In genomic region chr1:169148472-169149252, GRCh38 we compare ENCODE assay signal across 17 cellular contexts. TPM values are rescaled to one million over a fixed set of nuclear protein-coding genes. Genes with fewer than 3 reads are reported as not detected.
A peak's percentile ranks its signal among the peaks of the same experiment; 100 is the strongest.
DNase-seq lines count a peak whose midpoint lies in the region; ATAC-seq and TF ChIP-seq lines count a peak whose summit lies in the region.
"Had no signal": no experiment of that assay in that cellular context is flagged by ENCODE, and none has a peak within 500 bp of the region (broad histone marks: within the 10 kb centered on the region; RNA-seq: fewer than 3 reads in every experiment).

No MANE protein-coding gene starts in this region.

- in situ Hi-C loops in Caki2 (cut with HindIII; ENCODE audit: low pct_unique_long_range_greater_than_20kb, low sequenced_read_pairs): loop anchor here (25.0 kb wide), 1 partner anchor 536 kb away; no protein-coding TSS in a partner anchor

- H3K4me1 ChIP-seq in left lung (no peaks in the 10 kb centered on the region), right cardiac atrium (ENCODE audit: control insufficient read depth, insufficient read depth, low read length) (peaks cover 1% of the 10 kb centered on the region)
- H3K4me1 ChIP-seq: ascending aorta, thyroid gland had no signal

- no peaks in the 10 kb centered on the region for H3K36me3 ChIP-seq in left lung
- H3K36me3 ChIP-seq: ascending aorta, sigmoid colon, thyroid gland had no signal

- H3K27ac ChIP-seq in left lung (no peak overlapping the region), right cardiac atrium (ENCODE audit: low read length) (no peak overlapping the region)
- H3K27ac ChIP-seq: ascending aorta, sigmoid colon, thyroid gland had no signal

- H3K4me3 ChIP-seq in left lung: no peak overlapping the region
- no peak overlapping the region for H3K4me3 ChIP-seq in right cardiac atrium (ENCODE audit: low read length)
- H3K4me3 ChIP-seq: ascending aorta, sigmoid colon, thyroid gland had no signal

- no peaks in the 10 kb centered on the region for H3K27me3 ChIP-seq in left lung
- no peaks in the 10 kb centered on the region for H3K27me3 ChIP-seq in right cardiac atrium (ENCODE audit: control insufficient read depth, insufficient read depth)
- H3K27me3 ChIP-seq: ascending aorta, sigmoid colon, thyroid gland had no signal

- H3K9me3 ChIP-seq in left lung: no peaks in the 10 kb centered on the region
- no peaks in the 10 kb centered on the region for H3K9me3 ChIP-seq in right cardiac atrium (ENCODE audit: control insufficient read depth, low read length)
- H3K9me3 ChIP-seq: ascending aorta, sigmoid colon, thyroid gland had no signal

- WGBS in right cardiac atrium: 88% methylated on average over 5 of the region's 5 CpGs

- peak; percentile 62 for ATAC-seq in GM21825 (IDR thresholded peaks at IDR 0.05; ENCODE audit: unreplicated experiment)
- peak; percentile 82 for ATAC-seq in left lung
- ATAC-seq in GM21723 (IDR thresholded peaks at IDR 0.05; ENCODE audit: unreplicated experiment): no peak
- no peak for ATAC-seq in right cardiac atrium
- ATAC-seq: activated T-cell treated with anti-CD3 and anti-CD28 coated beads, Interleukin-2, amount 50 U/mL, for 72 hours had no signal

- TF ChIP-seq CTCF in left lung (IDR thresholded peaks at IDR 0.05): no peak

- intact Hi-C loops in left lung (cut with DNase I) (no loop called here), right cardiac atrium (cut with DNase I) (no loop called here)

- DNase-seq in Caki2 (ENCODE audit: low read depth): peak; percentile 88
- DNase-seq in HuH-7.5 (ENCODE audit: low spot score): peak; percentile 12
- no peak for DNase-seq in left lung
- DNase-seq in inferior parietal cortex (ENCODE audit: extremely low spot score): no peak
- no peak for DNase-seq in NCI-H2029 (lab: John Stamatoyannopoulos, UW)
- no peak for DNase-seq in right cardiac atrium
- DNase-seq: activated T-cell treated with anti-CD3 and anti-CD28 coated beads, Interleukin-2, amount 50 U/mL, for 72 hours; DND-41; H7; NCI-H1048; NCI-H69; SHP77; sigmoid colon; thyroid gland had no signal

RNA-seq across cellular contexts. Expression of gene ATP1B1, which starts 42.2 kb away (rescaled TPM):
- 115 and 153 TPM in 2 replicates for total RNA-seq in Caki2 (2014; rRNA removed; shearing (Covaris generic); ENCODE audit: low replicate concordance)
- total RNA-seq in left lung (100 to 1,000 TPM; 288 to 295 TPM), right cardiac atrium (100 to 1,000 TPM; 222 to 294 (median 268) TPM)
- 189 TPM for polyA plus RNA-seq in right cardiac atrium

Comparison
In these comparisons a context has a peak if more than half of its experiments do, and no peak if none do; other contexts are left out.
1. DNase-seq: peak in Caki2 (single experiment) and HuH-7.5 (single experiment); none in left lung (0 of 2), inferior parietal cortex (single experiment), NCI-H2029 (single experiment) and right cardiac atrium (0 of 3).
2. ATAC-seq: peak in GM21825 (single experiment) and left lung (single experiment); none in GM21723 (single experiment) and right cardiac atrium (0 of 2).